Comparison of ENCODE assay signal across 6 cellular contexts in genomic region chr16:57596234-57596633, GRCh38. TPM values are rescaled to one million over a fixed set of nuclear protein-coding genes. Genes with fewer than 3 reads are reported as not detected.
"Had no signal": no experiment of that assay in that cellular context is flagged by ENCODE, and none has a peak within 500 bp of the region (broad histone marks: within the 10 kb centered on the region; RNA-seq: fewer than 3 reads in every experiment).

No MANE protein-coding gene starts in this region.

RNA-seq across cellular contexts. Expression of gene ADGRG1, which starts 32.2 kb away (rescaled TPM):
- total RNA-seq: OCI-LY7 had no signal

RNA-seq across cellular contexts. Expression of gene ADGRG5, which starts 53.8 kb away (rescaled TPM):
- total RNA-seq: HT1080, LHCN-M2, MCF 10A, PC-3, SK-MEL-5 had no signal
